ENCODE assay signal across 1 cellular context in the genomic region with DNA sequence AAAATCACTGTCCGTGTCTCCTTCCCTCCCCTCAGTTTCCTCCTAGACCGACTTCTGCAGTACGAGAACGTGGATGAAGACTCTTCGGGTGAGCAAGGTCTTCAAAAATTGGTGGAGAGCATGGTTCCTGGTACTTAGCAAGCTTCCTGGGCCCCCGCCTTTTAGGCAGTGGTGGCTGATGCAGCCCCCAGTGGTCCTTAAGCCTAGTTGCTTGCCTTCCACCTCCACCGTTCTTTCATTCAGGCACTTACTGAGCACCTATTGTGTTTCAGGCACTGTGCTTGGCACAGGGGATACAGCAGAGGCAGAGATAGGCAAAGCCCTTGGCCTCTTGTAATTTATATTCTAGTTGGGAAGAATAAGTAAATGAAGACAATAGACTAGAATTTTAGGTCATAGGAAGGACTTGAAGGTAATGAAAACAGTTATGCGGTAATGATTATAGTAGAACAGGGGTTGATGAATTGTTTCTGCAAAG.
TF ChIP-seq lines count a peak whose summit lies in the region.

No MANE protein-coding gene starts in this region.

TF ChIP-seq in IMR-90, 13 proteins besides CTCF, POLR2A, EP300 and RAD21:
- TF ChIP-seq CEBPB (IDR thresholded peaks at IDR 0.05; ENCODE audit: low read depth, low read length) (no peak), BHLHE40 (IDR thresholded peaks at IDR 0.05; ENCODE audit: low read depth, low read length) (no peak), MAFK (IDR thresholded peaks at IDR 0.05; ENCODE audit: low read depth, low read length) (no peak), RCOR1 (IDR thresholded peaks at IDR 0.05; ENCODE audit: insufficient replicate concordance, low read length) (no peak), NFE2L2 (IDR thresholded peaks at IDR 0.05; ENCODE audit: low read depth, low read length) (no peak), MAZ (IDR thresholded peaks at IDR 0.05; ENCODE audit: borderline replicate concordance, low read depth, low read length) (no peak)
- TF ChIP-seq, protein P1, sequence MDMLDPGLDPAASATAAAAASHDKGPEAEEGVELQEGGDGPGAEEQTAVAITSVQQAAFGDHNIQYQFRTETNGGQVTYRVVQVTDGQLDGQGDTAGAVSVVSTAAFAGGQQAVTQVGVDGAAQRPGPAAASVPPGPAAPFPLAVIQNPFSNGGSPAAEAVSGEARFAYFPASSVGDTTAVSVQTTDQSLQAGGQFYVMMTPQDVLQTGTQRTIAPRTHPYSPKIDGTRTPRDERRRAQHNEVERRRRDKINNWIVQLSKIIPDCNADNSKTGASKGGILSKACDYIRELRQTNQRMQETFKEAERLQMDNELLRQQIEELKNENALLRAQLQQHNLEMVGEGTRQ (IDR thresholded peaks at IDR 0.05; ENCODE audit: low read depth, low read length) = no peak
